Comparison of ENCODE assay signal across 8 cellular contexts in genomic region chr7:139340037-139340807, GRCh38. TPM values are rescaled to one million over a fixed set of nuclear protein-coding genes. Genes with fewer than 3 reads are reported as not detected.
DNase-seq lines count a peak whose midpoint lies in the region; ATAC-seq and TF ChIP-seq lines count a peak whose summit lies in the region.

No MANE protein-coding gene starts in this region.

- H3K36me3 ChIP-seq in IMR-90 (ENCODE audit: control insufficient read depth, insufficient read depth, low read length): no peaks in the 10 kb centered on the region
- peaks cover 6% of the 10 kb centered on the region for H3K36me3 ChIP-seq in OCI-LY3 (replicated peaks; ENCODE audit: low read depth, low read length)

- peak; percentile 99 for DNase-seq in DMS114 treated with DMSO at 0.1 percent for 48 hours (lab: John Stamatoyannopoulos, UW; ENCODE audit: unreplicated experiment)
- peak; percentile 99 for DNase-seq in IMR-90
- peak; percentile 99 for DNase-seq in activated T-cell treated with anti-CD3 and anti-CD28 coated beads for 24 hours (ENCODE audit: low read depth)
- DNase-seq in epidermal melanocyte (ENCODE audit: insufficient read length, low spot score): peak; percentile 91
- peak; percentile 97 for DNase-seq in middle frontal gyrus (ENCODE audit: extremely low spot score, low spot score)
- peak; percentile 93 to 95 for DNase-seq in stimulated activated CD8-positive, alpha-beta memory T cell treated with anti-CD3 and anti-CD28 coated beads, Interleukin-2, amount 100 ng/mL, for 1 hour (ENCODE audit: low read depth in 2 of 2)

- POLR2A ChIA-PET in IMR-90 (lab: Charles Lee; ENCODE audit: unreplicated experiment): interaction anchor here (0.6 kb wide), 1 partner anchor 14 kb away, joined by 3 read pairs; no protein-coding TSS in a partner anchor

- H3K79me2 ChIP-seq in OCI-LY3 (ENCODE audit: low read length): peaks cover 29% of the 10 kb centered on the region

- H4K20me1 ChIP-seq in IMR-90 (ENCODE audit: insufficient read depth, low read length): no peaks in the 10 kb centered on the region; the same call in 1 of the 2 replicates
- H4K20me1 ChIP-seq in OCI-LY3 (ENCODE audit: insufficient read depth, low read length): no peaks in the 10 kb centered on the region

- peak overlapping the region; percentile 88 for H2BK5ac ChIP-seq in IMR-90 (ENCODE audit: low read depth, low read length, poor library complexity, severe bottlenecking)

- peak overlapping the region; percentile 91 for H3K27ac ChIP-seq in IMR-90 (ENCODE audit: insufficient read depth, low read length)
- H3K27ac ChIP-seq in OCI-LY3 (ENCODE audit: low read length): peak overlapping the region; percentile 97

- no peaks in the 10 kb centered on the region for H3K9me1 ChIP-seq in IMR-90 (ENCODE audit: insufficient read depth, low read length)

- H3K4me2 ChIP-seq in IMR-90 (ENCODE audit: low read depth, low read length) (peak overlapping the region; percentile 48; the same call in 1 of the 2 replicates), OCI-LY3 (ENCODE audit: low read length) (peak overlapping the region; percentile 99)

- peak overlapping the region; percentile 91 for H3K4ac ChIP-seq in IMR-90 (ENCODE audit: low read depth, low read length)

- no peak; the same call in 1 of the 2 replicates for TF ChIP-seq RAD21 in IMR-90 (IDR thresholded peaks at IDR 0.05; ENCODE audit: low read length)

- H2AK5ac ChIP-seq in IMR-90 (ENCODE audit: low read depth, low read length): peak overlapping the region; percentile 34; the same call in 1 of the 2 replicates

- H3K56ac ChIP-seq in IMR-90 (ENCODE audit: extremely low read depth, insufficient read depth, low read length): peak overlapping the region; percentile 96

- H3K4me1 ChIP-seq in IMR-90 (ENCODE audit: control insufficient read depth, insufficient read depth, low read length): no peaks in the 10 kb centered on the region; the same call in 1 of the 2 replicates
- peaks cover 10% of the 10 kb centered on the region; the same call in 1 of the 2 replicates for H3K4me1 ChIP-seq in OCI-LY3 (ENCODE audit: low read length)

- in situ Hi-C loops in IMR-90 (cut with MboI; ENCODE audit: low sequenced_read_pairs): no loop called here

- dilution Hi-C loops in IMR-90 (cut with HindIII; ENCODE audit: low sequenced_read_pairs, unreplicated experiment): no loop called here

- H3K9ac ChIP-seq in IMR-90 (ENCODE audit: low read depth, low read length) (peak overlapping the region; percentile 88), OCI-LY3 (ENCODE audit: low read length) (peak overlapping the region; percentile 100)

- H3K4me3 ChIP-seq in IMR-90 (ENCODE audit: insufficient read depth, low read depth, low read length) (peak overlapping the region; percentile 64), OCI-LY3 (ENCODE audit: low read length) (peak overlapping the region; percentile 96)

- CTCF ChIA-PET in IMR-90 (lab: Yijun Ruan, JAX): no interaction called here

- intact Hi-C loops in IMR-90 (cut with micrococcal nuclease): loop anchor here (5.0 kb wide), 1 partner anchor 662 kb away; no protein-coding TSS in a partner anchor

- H3K27me3 ChIP-seq in IMR-90 (ENCODE audit: control insufficient read depth, insufficient read depth, low read length) (no peaks in the 10 kb centered on the region), OCI-LY3 (ENCODE audit: low read depth, low read length) (no peaks in the 10 kb centered on the region)

- H2AK9ac ChIP-seq in IMR-90 (replicated peaks; ENCODE audit: low read depth, low read length, poor library complexity): peak overlapping the region; percentile 98

- peak overlapping the region; percentile 51 for H4K91ac ChIP-seq in IMR-90 (ENCODE audit: insufficient read depth, low read depth, low read length)

- H2BK20ac ChIP-seq in IMR-90 (ENCODE audit: low read depth, low read length): no peak overlapping the region

- H2AFZ ChIP-seq in IMR-90 (replicated peaks; ENCODE audit: low read length, poor library complexity): peak overlapping the region; percentile 99
- H2AFZ ChIP-seq in OCI-LY3 (ENCODE audit: low read depth, low read length): no peak overlapping the region; the same call in 1 of the 2 replicates

- no peak overlapping the region for H2BK120ac ChIP-seq in IMR-90 (ENCODE audit: low read depth, low read length)

- ATAC-seq in GM21529 (IDR thresholded peaks at IDR 0.05; ENCODE audit: unreplicated experiment) (peak; percentile 85), IMR-90 (ENCODE audit: low read depth) (peak; percentile 66)

- BruUV-seq in IMR-90 (replicated peaks; lab: Mats Ljungman, UMichigan): no TSS peak

- peak overlapping the region; percentile 3 for H4K5ac ChIP-seq in IMR-90 (ENCODE audit: low read depth, low read length)

- peak overlapping the region; percentile 61 to 97; a peak in 3 of 4 replicates for H4K8ac ChIP-seq in IMR-90 (ENCODE audit: low read depth in 2 of 2, low read length in 2 of 2)

- no peak; the same call in 1 of the 2 replicates for TF ChIP-seq POLR2A in IMR-90 (IDR thresholded peaks at IDR 0.05; ENCODE audit: low read depth, low read length)

- WGBS in IMR-90 (ENCODE audit: extremely low coverage in 2 of 2, insufficient read length in 1 of 2), 2 experiments: 1% methylated on average over 24 of the region's 66 CpGs; no CpG with 5 or more reads in 1 of the 2 experiments

- H3K79me1 ChIP-seq in IMR-90 (ENCODE audit: low read depth in 1 of 2, low read length in 2 of 2): peaks cover 7 to 19% of the 10 kb centered on the region in 2 experiments

- TF ChIP-seq CTCF in IMR-90 (conservative IDR thresholded peaks at IDR 0.05; ENCODE audit: low read depth, low read length) (peak; percentile 90), OCI-LY3 (IDR thresholded peaks at IDR 0.05; ENCODE audit: low read depth, low read length) (peak; percentile 68)

- peak overlapping the region; percentile 94; the same call in 1 of the 2 replicates for H3K23ac ChIP-seq in IMR-90 (ENCODE audit: low read depth, low read length)

- 0 out of 2 replicates have a peak overlapping the region, but pooled peaks have one; percentile 26 for H3K14ac ChIP-seq in IMR-90 (replicated peaks; ENCODE audit: low read depth, low read length)

- H3K9me3 ChIP-seq in IMR-90 (ENCODE audit: control insufficient read depth, insufficient read depth, low read length) (no peaks in the 10 kb centered on the region), OCI-LY3 (ENCODE audit: insufficient read depth, low read length) (no peaks in the 10 kb centered on the region; the same call in 1 of the 2 replicates)

- H3K18ac ChIP-seq in IMR-90 (ENCODE audit: low read depth, low read length): no peak overlapping the region

- H2BK15ac ChIP-seq in IMR-90 (ENCODE audit: low read depth, low read length): no peak overlapping the region

TF ChIP-seq in IMR-90, 13 proteins besides CTCF, POLR2A, EP300 and RAD21:
- TF ChIP-seq MAZ (IDR thresholded peaks at IDR 0.05; ENCODE audit: borderline replicate concordance, low read depth, low read length) (peak; percentile 48; the same call in 1 of the 2 replicates), NFE2L2 (IDR thresholded peaks at IDR 0.05; ENCODE audit: low read depth, low read length) (peak; percentile 42), USF2 (IDR thresholded peaks at IDR 0.05; ENCODE audit: low read depth, low read length) (peak; percentile 98), ELK1 (IDR thresholded peaks at IDR 0.05; ENCODE audit: borderline replicate concordance, low read depth, low read length) (peak; percentile 85; the same call in 1 of the 2 replicates), FOS (IDR thresholded peaks at IDR 0.05; ENCODE audit: low read depth, low read length) (peak; percentile 97), BHLHE40 (IDR thresholded peaks at IDR 0.05; ENCODE audit: low read depth, low read length) (peak; percentile 86), MAFK (IDR thresholded peaks at IDR 0.05; ENCODE audit: low read depth, low read length) (no peak), CHD1 (IDR thresholded peaks at IDR 0.05; ENCODE audit: low read depth, low read length) (no peak; the same call in 1 of the 2 replicates), MXI1 (IDR thresholded peaks at IDR 0.05; ENCODE audit: borderline replicate concordance, low read depth, low read length) (no peak), CEBPB (IDR thresholded peaks at IDR 0.05; ENCODE audit: low read depth, low read length) (peak; percentile 95), RCOR1 (IDR thresholded peaks at IDR 0.05; ENCODE audit: insufficient replicate concordance, low read length) (peak; percentile 23), RFX5 (IDR thresholded peaks at IDR 0.05; ENCODE audit: low read depth, low read length) (no peak), SMC3 (IDR thresholded peaks at IDR 0.05; ENCODE audit: low read depth, low read length) (peak; percentile 27)
TF ChIP-seq in IMR-90: peak in this region for 9.

RNA-seq across cellular contexts. Expression of gene FMC1, which starts 0.9 kb away (rescaled TPM):
- 6.1 and 6.4 TPM in 2 replicates for total RNA-seq in IMR-90 (2012; rRNA removed)
- polyA plus RNA-seq in IMR-90 (2012; rRNA removed): 11.9 and 12.6 TPM in 2 replicates
- 12.7 and 17.5 TPM in 2 replicates for polyA plus RNA-seq in IMR-90 (2012; cell fraction: cytosol; rRNA removed)
- polyA plus RNA-seq in IMR-90 (2012; cell fraction: nucleus; rRNA removed; ENCODE audit: low replicate concordance): 3.9 and 5.0 TPM in 2 replicates

RNA-seq across cellular contexts. Expression of gene LUC7L2, which starts 19.5 kb away (rescaled TPM):
- total RNA-seq in IMR-90 (2012; rRNA removed): 14.9 and 30.6 TPM in 2 replicates
- polyA plus RNA-seq in IMR-90 (2012; rRNA removed): 31.8 and 45.8 TPM in 2 replicates
- polyA plus RNA-seq in IMR-90 (2012; cell fraction: cytosol; rRNA removed): 5.9 and 6.8 TPM in 2 replicates
- 33.4 and 106 TPM in 2 replicates for polyA plus RNA-seq in IMR-90 (2012; cell fraction: nucleus; rRNA removed; ENCODE audit: low replicate concordance)

Comparison
In these comparisons a context has a peak if more than half of its experiments do, and no peak if none do; other contexts are left out.
1. Peak in every context shown above with its lines: DNase-seq, ATAC-seq, H3K4me3 ChIP-seq and H3K27ac ChIP-seq.